21 cellular contexts compared by ENCODE assay signal in genomic region chr18:11004294-11004693, GRCh38.
DNase-seq lines count a peak whose midpoint lies in the region; TF ChIP-seq lines count a peak whose summit lies in the region.
"Had no signal": no experiment of that assay in that cellular context is flagged by ENCODE, and none has a peak within 500 bp of the region (broad histone marks: within the 10 kb centered on the region; RNA-seq: fewer than 3 reads in every experiment).

No MANE protein-coding gene starts in this region.

- H3K4me1 Mint-ChIP-seq in neural progenitor cell, result peaks cover 28% of the 10 kb centered on the region
- H3K4me1 Mint-ChIP-seq: activated naive CD4-positive, alpha-beta T cell treated with anti-CD3 and anti-CD28 coated beads, Interleukin-2, amount 10 ng/mL, durations not matched to agents 7 days and 5 days; T-cell had no signal

- H3K27ac ChIP-seq in neural progenitor cell, result no peak overlapping the region
- peak overlapping the region in 1 of 2 donors; percentile 74 for H3K27ac ChIP-seq in ovary
- H3K27ac ChIP-seq: breast epithelium, right atrium auricular region, WERI-Rb-1 had no signal

- H4K20me1 ChIP-seq in neural progenitor cell (ENCODE audit: low read depth), result no peaks in the 10 kb centered on the region

- H3K4me3 Mint-ChIP-seq in neural progenitor cell, result no peak overlapping the region
- H3K4me3 Mint-ChIP-seq: activated CD4-positive, alpha-beta memory T cell treated with anti-CD3 and anti-CD28 coated beads for 36 hours; activated naive CD4-positive, alpha-beta T cell treated with anti-CD3 and anti-CD28 coated beads, Interleukin-2, amount 10 ng/mL, durations not matched to agents 7 days and 5 days; T-cell had no signal

- DNase-seq in Daoy (ENCODE audit: low read depth), result peak; percentile 37
- peak; percentile 79 for DNase-seq in M059J (ENCODE audit: low read depth)
- DNase-seq in choroid plexus epithelial cell (ENCODE audit: low read depth), result peak; percentile 55
- DNase-seq in neural progenitor cell (ENCODE audit: low spot score), result no peak
- DNase-seq in DMS153 (lab: John Stamatoyannopoulos, UW), result no peak
- no peak for DNase-seq in lower leg skin (ENCODE audit: low spot score in 2 of 2)
- DNase-seq in H4 (ENCODE audit: low spot score), result no peak
- DNase-seq in ovary, result no peak
- DNase-seq: activated CD4-positive, alpha-beta memory T cell treated with anti-CD3 and anti-CD28 coated beads for 36 hours; activated naive CD4-positive, alpha-beta T cell treated with anti-CD3 and anti-CD28 coated beads, Interleukin-2, amount 10 ng/mL, durations not matched to agents 7 days and 5 days; activated T-cell treated with anti-CD3 and anti-CD28 coated beads, Interleukin-2, amount 50 U/mL, for 1 hour; effector CD4-positive, alpha-beta T cell; hypothalamus; midbrain; NCI-H1436 treated with DMSO at 0.1 percent for 48 hours; RPMI8226; stimulated activated CD4-positive, alpha-beta T cell treated with anti-CD3 and anti-CD28 coated beads, Interleukin-2, amount 100 ng/mL, for 24 hours; T-cell; WERI-Rb-1 had no signal

- intact Hi-C loops in lower leg skin (cut with DNase I; ENCODE audit: low total_unique reads), result no loop called here
- intact Hi-C loops in ovary (cut with DNase I), result no loop called here

- no peaks in the 10 kb centered on the region for H3K79me2 ChIP-seq in neural progenitor cell (ENCODE audit: low read depth)

- H3F3A ChIP-seq in neural progenitor cell (ENCODE audit: low read depth), result no peaks in the 10 kb centered on the region

- H3K4me2 ChIP-seq in neural progenitor cell, result no peak overlapping the region

- H3K9me3 ChIP-seq in neural progenitor cell (ENCODE audit: low read depth) (no peaks in the 10 kb centered on the region), ovary (no peaks in the 10 kb centered on the region)
- H3K9me3 ChIP-seq: breast epithelium, right atrium auricular region had no signal

- H3K9me3 Mint-ChIP-seq in neural progenitor cell, result peaks cover 9% of the 10 kb centered on the region
- H3K9me3 Mint-ChIP-seq: activated CD4-positive, alpha-beta memory T cell treated with anti-CD3 and anti-CD28 coated beads for 36 hours; T-cell had no signal

- no peak overlapping the region for H2AFZ ChIP-seq in neural progenitor cell (replicated peaks)

- H3K27me3 Mint-ChIP-seq in neural progenitor cell (ENCODE audit: insufficient read depth, low read depth), result no peaks in the 10 kb centered on the region
- H3K27me3 Mint-ChIP-seq: activated CD4-positive, alpha-beta memory T cell treated with anti-CD3 and anti-CD28 coated beads for 36 hours; activated naive CD4-positive, alpha-beta T cell treated with anti-CD3 and anti-CD28 coated beads, Interleukin-2, amount 10 ng/mL, durations not matched to agents 7 days and 5 days; T-cell had no signal

- H3K9ac ChIP-seq in neural progenitor cell, result no peak overlapping the region

- H3K27me3 ChIP-seq in neural progenitor cell, result no peaks in the 10 kb centered on the region
- H3K27me3 ChIP-seq in ovary, result no peaks in the 10 kb centered on the region
- H3K27me3 ChIP-seq: breast epithelium, right atrium auricular region had no signal

- H3K27ac Mint-ChIP-seq in neural progenitor cell, result peak overlapping the region; percentile 2
- H3K27ac Mint-ChIP-seq: activated CD4-positive, alpha-beta memory T cell treated with anti-CD3 and anti-CD28 coated beads for 36 hours; activated naive CD4-positive, alpha-beta T cell treated with anti-CD3 and anti-CD28 coated beads, Interleukin-2, amount 10 ng/mL, durations not matched to agents 7 days and 5 days; T-cell had no signal

- TF ChIP-seq POLR2A in lower leg skin (IDR thresholded peaks at IDR 0.05) (no peak), ovary (IDR thresholded peaks at IDR 0.05) (no peak)

- H3K36me3 Mint-ChIP-seq in neural progenitor cell, result peaks cover 4% of the 10 kb centered on the region
- H3K36me3 Mint-ChIP-seq: activated CD4-positive, alpha-beta memory T cell treated with anti-CD3 and anti-CD28 coated beads for 36 hours; activated naive CD4-positive, alpha-beta T cell treated with anti-CD3 and anti-CD28 coated beads, Interleukin-2, amount 10 ng/mL, durations not matched to agents 7 days and 5 days; T-cell had no signal

- no peak for TF ChIP-seq CTCF in choroid plexus epithelial cell (conservative IDR thresholded peaks at IDR 0.05; ENCODE audit: low read depth, low read length)
- TF ChIP-seq CTCF in neural progenitor cell (IDR thresholded peaks at IDR 0.05), result no peak
- no peak for TF ChIP-seq CTCF in lower leg skin (IDR thresholded peaks at IDR 0.05)
- TF ChIP-seq CTCF in ovary (IDR thresholded peaks at IDR 0.05), result no peak

- H3K4me1 ChIP-seq in neural progenitor cell (peaks cover 6% of the 10 kb centered on the region), ovary (ENCODE audit: insufficient read depth) (peaks cover 20% of the 10 kb centered on the region)
- H3K4me1 ChIP-seq: breast epithelium, right atrium auricular region had no signal

- 42% methylated on average over 4 of the region's 4 CpGs for WGBS in lower leg skin, 2 donors
- WGBS in ovary, 3 donors, result 53 to 62% (median 58%) methylated on average over 4 of the region's 4 CpGs

- H3K36me3 ChIP-seq in neural progenitor cell (no peaks in the 10 kb centered on the region), ovary (no peaks in the 10 kb centered on the region)
- H3K36me3 ChIP-seq: breast epithelium, right atrium auricular region, WERI-Rb-1 had no signal

- no peak overlapping the region for H3K4me3 ChIP-seq in choroid plexus epithelial cell (ENCODE audit: low read depth, low read length)
- H3K4me3 ChIP-seq in neural progenitor cell, result no peak overlapping the region
- H3K4me3 ChIP-seq in lower leg skin (ENCODE audit: low read depth, poor library complexity, severe bottlenecking), result no peak overlapping the region
- H3K4me3 ChIP-seq in ovary, result no peak overlapping the region
- H3K4me3 ChIP-seq: breast epithelium, right atrium auricular region had no signal

- no peak for TF ChIP-seq EP300 in ovary (IDR thresholded peaks at IDR 0.05)

Comparison
In these comparisons a context has a peak if more than half of its experiments do, and no peak if none do; other contexts are left out.
1. DNase-seq: peak in Daoy (single experiment), M059J (single experiment) and choroid plexus epithelial cell (single experiment); none in neural progenitor cell (single experiment), DMS153 (single experiment), lower leg skin (0 of 2), H4 (single experiment) and ovary (0 of 5).